In genomic region chr12:51986834-51987233, GRCh38 we compare ENCODE assay signal across 25 cellular contexts.
"Had no signal": no experiment of that assay in that cellular context is flagged by ENCODE, and none has a peak within 500 bp of the region (broad histone marks: within the 10 kb centered on the region; RNA-seq: fewer than 3 reads in every experiment).

No MANE protein-coding gene starts in this region.

- H3K9me3 Mint-ChIP-seq: dendritic cell treated with granulocyte-macrophage colony-stimulating factor and Interleukin-4, amounts not matched to agents 40 ng/mL and 50 ng/mL, for 4 days; effector memory CD8-positive, alpha-beta T cell; endodermal cell had no signal

- H3K4me1 ChIP-seq: colonic mucosa, esophagus muscularis mucosa, esophagus squamous epithelium, foreskin keratinocyte, gastrocnemius medialis, gastroesophageal sphincter, heart left ventricle had no signal

- H3K4me1 Mint-ChIP-seq: endodermal cell had no signal

- H3K4me3 Mint-ChIP-seq: dendritic cell treated with granulocyte-macrophage colony-stimulating factor and Interleukin-4, amounts not matched to agents 40 ng/mL and 50 ng/mL, for 4 days; effector memory CD8-positive, alpha-beta T cell; endodermal cell had no signal

- H3K4me3 ChIP-seq: colonic mucosa, coronary artery, dorsolateral prefrontal cortex, esophagus muscularis mucosa, esophagus squamous epithelium, gastrocnemius medialis, gastroesophageal sphincter, heart left ventricle, heart right ventricle had no signal

- H3K27me3 Mint-ChIP-seq: dendritic cell treated with granulocyte-macrophage colony-stimulating factor and Interleukin-4, amounts not matched to agents 40 ng/mL and 50 ng/mL, for 4 days; effector memory CD8-positive, alpha-beta T cell had no signal

- DNase-seq: colonic mucosa; cortex of kidney; dermis blood vessel endothelial cell; dorsolateral prefrontal cortex; effector CD4-positive, alpha-beta T cell; effector CD8-positive, alpha-beta T cell; effector memory CD4-positive, alpha-beta T cell; effector memory CD8-positive, alpha-beta T cell; endodermal cell; erythroblast; esophagus squamous epithelium; foreskin fibroblast; foreskin keratinocyte; foreskin melanocyte; gastrocnemius medialis; glutamatergic neuron; head of caudate nucleus; heart left ventricle; heart right ventricle had no signal

- ATAC-seq: effector memory CD8-positive, alpha-beta T cell; esophagus mucosa; foreskin keratinocyte; gastrocnemius medialis; gastroesophageal sphincter; heart left ventricle; heart right ventricle had no signal

- H3K9me3 ChIP-seq: colonic mucosa, esophagus muscularis mucosa, esophagus squamous epithelium, gastrocnemius medialis, gastroesophageal sphincter, heart left ventricle, heart right ventricle had no signal

- H3K27me3 ChIP-seq: colonic mucosa, dorsolateral prefrontal cortex, esophagus muscularis mucosa, esophagus squamous epithelium, foreskin keratinocyte, gastrocnemius medialis, gastroesophageal sphincter, heart left ventricle, heart right ventricle had no signal

- H3K27ac ChIP-seq: colonic mucosa, coronary artery, dorsolateral prefrontal cortex, epithelial cell of prostate, esophagus muscularis mucosa, esophagus squamous epithelium, foreskin keratinocyte, gastrocnemius medialis, gastroesophageal sphincter, heart left ventricle, heart right ventricle had no signal

- H3K27ac Mint-ChIP-seq: dendritic cell treated with granulocyte-macrophage colony-stimulating factor and Interleukin-4, amounts not matched to agents 40 ng/mL and 50 ng/mL, for 4 days; effector memory CD8-positive, alpha-beta T cell; endodermal cell had no signal
